Comparison of ENCODE assay signal across 8 cellular contexts in the genomic region with DNA sequence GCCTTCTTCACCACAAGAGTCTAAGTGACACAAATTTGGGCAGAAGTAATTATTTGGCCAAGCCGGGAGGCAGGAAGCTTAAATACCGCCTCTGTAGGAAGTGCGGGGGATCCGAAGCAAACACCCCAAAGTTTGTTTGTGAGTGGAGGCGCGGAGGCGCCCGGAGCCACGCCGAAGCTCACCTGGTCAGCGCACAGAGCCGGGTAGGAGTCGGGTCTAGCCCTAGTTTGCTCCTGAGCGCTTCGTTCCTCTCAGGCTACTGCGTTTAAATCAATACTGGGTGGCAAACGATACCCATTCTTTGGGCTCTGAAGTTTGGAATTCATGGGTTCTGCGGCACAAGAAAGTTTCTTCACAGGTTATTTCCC. TPM values are rescaled to one million over a fixed set of nuclear protein-coding genes. Genes with fewer than 3 reads are reported as not detected.
DNase-seq lines count a peak whose midpoint lies in the region; ATAC-seq, FAIRE-seq and TF ChIP-seq lines count a peak whose summit lies in the region.

No MANE protein-coding gene starts in this region.

- H3K4me3 ChIP-seq in H1 (ENCODE audit: extremely low read depth in 1 of 4, insufficient read depth in 2 of 4, low read depth in 3 of 4, low read length in 4 of 4): peak overlapping the region; percentile 72 to 84 (median 75)
- H3K4me3 ChIP-seq in mucosa of rectum (ENCODE audit: low read length in 2 of 2): peak overlapping the region; percentile 63 to 72

- H2BK12ac ChIP-seq in H1 (ENCODE audit: low read depth, low read length): peak overlapping the region; percentile 71; the same call in 1 of the 2 replicates

- H4K20me1 ChIP-seq in H1 (replicated peaks in 1 of 2; ENCODE audit: control insufficient read depth in 1 of 2, insufficient read depth in 2 of 2, low read length in 2 of 2): no peaks in the 10 kb centered on the region

- H2BK20ac ChIP-seq in H1 (ENCODE audit: low read length): no peak overlapping the region

- H2AK5ac ChIP-seq in H1 (ENCODE audit: low read depth, low read length): no peak overlapping the region

- no peak for TF ChIP-seq CTCF in H1 (IDR thresholded peaks at IDR 0.05; ENCODE audit: control extremely low read depth in 1 of 3, insufficient read depth in 1 of 3, low read depth in 1 of 3, low read length in 3 of 3)

- no peak overlapping the region for H3K56ac ChIP-seq in H1 (replicated peaks; ENCODE audit: insufficient read length, low read depth, low read length)

- H2BK15ac ChIP-seq in H1 (ENCODE audit: low read length): no peak overlapping the region

- H3K27me3 ChIP-seq in H1 (replicated peaks in 1 of 4; ENCODE audit: control insufficient read depth in 3 of 4, extremely low read depth in 1 of 4, insufficient read depth in 3 of 4, low read length in 3 of 4) (peaks cover 0 to 21% (median 18%) of the 10 kb centered on the region in 4 experiments; a peak in 6 of 7 replicates), mucosa of rectum (ENCODE audit: control insufficient read depth in 2 of 2, insufficient read depth in 2 of 2, low read length in 2 of 2) (peaks cover 27 to 31% of the 10 kb centered on the region in 2 donors)

- H3K36me3 ChIP-seq in H1 (ENCODE audit: control insufficient read depth in 2 of 4, insufficient read depth in 4 of 4, low read length in 3 of 4) (no peaks in the 10 kb centered on the region), mucosa of rectum (ENCODE audit: control insufficient read depth in 2 of 2, insufficient read depth in 2 of 2, low read length in 2 of 2) (no peaks in the 10 kb centered on the region)

- no peak overlapping the region for H2BK120ac ChIP-seq in H1 (replicated peaks; ENCODE audit: low read depth, low read length)

- no peak overlapping the region for H3K4ac ChIP-seq in H1 (replicated peaks; ENCODE audit: insufficient read length, low read depth, low read length)

- no peak for TF ChIP-seq POLR2A in H1 (IDR thresholded peaks at IDR 0.05; ENCODE audit: control extremely low read depth in 1 of 2, low read depth in 2 of 2, low read length in 2 of 2)

- DNase-seq in D341Med (ENCODE audit: low spot score): peak; percentile 35
- DNase-seq in NCI-H748 (lab: John Stamatoyannopoulos, UW; ENCODE audit: unreplicated experiment): peak; percentile 41
- no peak for DNase-seq in H1 (ENCODE audit: low read depth in 1 of 2, low spot score in 2 of 2)
- no peak for DNase-seq in UCSD-AML1 (lab: John Stamatoyannopoulos, UW; ENCODE audit: unreplicated experiment)
- DNase-seq in NCI-H2227 (lab: John Stamatoyannopoulos, UW; ENCODE audit: unreplicated experiment): no peak
- no peak for DNase-seq in NCI-H1694 treated with DMSO at 0.1 percent for 48 hours (lab: John Stamatoyannopoulos, UW)

- H4K91ac ChIP-seq in H1 (replicated peaks; ENCODE audit: insufficient read length, low read length): no peak overlapping the region

- no peak overlapping the region for H3K23ac ChIP-seq in H1 (ENCODE audit: insufficient read length)

- TF ChIP-seq RAD21 in H1 (IDR thresholded peaks at IDR 0.05 in 1 of 2, conservative IDR thresholded peaks at IDR 0.05 in 1 of 2; ENCODE audit: low read depth in 2 of 2, low read length in 2 of 2): no peak

- FAIRE-seq in H1 (lab: Jason Lieb, UNC): no peak

- no peak overlapping the region for H4K5ac ChIP-seq in H1 (ENCODE audit: insufficient read length, low read depth, low read length)

- H3K79me2 ChIP-seq in H1 (ENCODE audit: control insufficient read depth in 1 of 2, insufficient read depth in 2 of 2, low read length in 2 of 2): no peaks in the 10 kb centered on the region

- H3K9me3 ChIP-seq in H1 (ENCODE audit: insufficient read depth in 2 of 2, low read depth in 1 of 2, low read length in 1 of 2): peaks cover 21 to 23% of the 10 kb centered on the region in 2 experiments
- peaks cover 5 to 7% of the 10 kb centered on the region in 2 donors for H3K9me3 ChIP-seq in mucosa of rectum (ENCODE audit: control insufficient read depth in 2 of 2, low read length in 2 of 2)

- no peak overlapping the region for H3K14ac ChIP-seq in H1 (ENCODE audit: insufficient read length)

- H3K9ac ChIP-seq in H1 (replicated peaks in 1 of 4; ENCODE audit: extremely low read depth in 1 of 4, low read depth in 3 of 4, low read length in 3 of 4): peak overlapping the region in 3 of 4 experiments; percentile 56 to 68 (median 67); a peak in 6 of 7 replicates
- H3K9ac ChIP-seq in mucosa of rectum (ENCODE audit: low read depth in 1 of 2, low read length in 2 of 2): peak overlapping the region in 1 of 2 donors; percentile 36

- H3K4me1 ChIP-seq in H1 (replicated peaks in 1 of 4; ENCODE audit: control insufficient read depth in 3 of 4, insufficient read depth in 4 of 4, low read length in 3 of 4) (peaks cover 0 to 4% (median 0%) of the 10 kb centered on the region in 4 experiments; a peak in 1 of 7 replicates), mucosa of rectum (ENCODE audit: control insufficient read depth in 2 of 2, insufficient read depth in 2 of 2, low read length in 2 of 2) (peaks cover 5 to 9% of the 10 kb centered on the region in 2 donors)

- peaks cover 12% of the 10 kb centered on the region; the same call in 1 of the 2 replicates for H3K23me2 ChIP-seq in H1 (ENCODE audit: low read depth, low read length)

- no peaks in the 10 kb centered on the region for H3K79me1 ChIP-seq in H1 (ENCODE audit: low read depth, low read length)

- no peak for TF ChIP-seq EP300 in H1 (IDR thresholded peaks at IDR 0.05; ENCODE audit: borderline replicate concordance in 1 of 2, low read depth in 2 of 2, low read length in 2 of 2)

- H2BK5ac ChIP-seq in H1 (ENCODE audit: low read depth, low read length): no peak overlapping the region

- no peak overlapping the region; the same call in 1 of the 2 replicates for H3K18ac ChIP-seq in H1 (ENCODE audit: extremely low read depth, low read length)

- H3K27ac ChIP-seq in H1 (ENCODE audit: low read depth, low read length): no peak overlapping the region
- H3K27ac ChIP-seq in mucosa of rectum (ENCODE audit: low read depth in 2 of 2, low read length in 2 of 2): no peak overlapping the region

- 3% methylated on average over 18 of the region's 18 CpGs; no CpG with 5 or more reads in 1 of the 2 experiments for WGBS in H1 (ENCODE audit: extremely low coverage in 1 of 2, insufficient coverage in 1 of 2, insufficient read length in 1 of 2, insufficient replicate concordance in 2 of 2, low coverage in 1 of 2, low lambda C conversion rate in 2 of 2, missing lambda C conversion rate in 1 of 2), 2 experiments

- H3K4me2 ChIP-seq in H1 (ENCODE audit: insufficient read depth in 1 of 2, low read depth in 2 of 2, low read length in 2 of 2): peak overlapping the region; percentile 86 to 99

- POLR2A ChIA-PET in H1 (lab: Charles Lee; ENCODE audit: partially characterized antibody): interaction anchor here (0.9 to 2.2 kb wide), 3 partner anchors 12 to 152 kb away, joined by 3 to 9 read pairs (median 9); a partner anchor contains a TSS

- CTCF ChIA-PET in H1 (lab: Charles Lee; ENCODE audit: partially characterized antibody): interaction anchor here (1.1 to 1.7 kb wide), 5 partner anchors 23 to 109 kb away, joined by 3 to 7 read pairs (median 6); no protein-coding TSS in a partner anchor

- no peak for ATAC-seq in GM21423 (IDR thresholded peaks at IDR 0.05; ENCODE audit: unreplicated experiment)

- H4K8ac ChIP-seq in H1 (ENCODE audit: extremely low read depth, insufficient read depth, low read length): no peak overlapping the region

- H2AFZ ChIP-seq in H1 (ENCODE audit: low read length): peak overlapping the region; percentile 94

TF ChIP-seq in H1, 55 proteins besides CTCF, POLR2A, EP300 and RAD21 (continues in another document):
- TF ChIP-seq BACH1 (IDR thresholded peaks at IDR 0.05; ENCODE audit: low read length) (no peak), KDM4A (IDR thresholded peaks at IDR 0.05; ENCODE audit: low read depth, low read length, severe bottlenecking) (peak; percentile 48), EZH2 (IDR thresholded peaks at IDR 0.05; ENCODE audit: low read depth, low read length, severe bottlenecking) (peak; percentile 71)

RNA-seq across cellular contexts. Expression of a gene that starts 0.9 kb away (rescaled TPM):
- 17.8 and 18.3 TPM in 2 replicates for total RNA-seq in H1 (2021; fragmentation: NEBNext Ultra II Directional; extraction: Animal tissue kit (Norgen Biotek cat#: 25700))
- polyA plus RNA-seq in H1 (2011; rRNA removed): 2.6 and 2.8 TPM in 2 replicates
- 3.8 TPM for polyA plus RNA-seq in H1 (2011; cell fraction: cytosol; rRNA removed)
- 5.4 TPM for polyA plus RNA-seq in H1 (2011; cell fraction: nucleus; rRNA removed)
- polyA plus RNA-seq in H1 (2012, experiment 1 of 2): 6.0 to 7.8 TPM (median 7.3 TPM) in 4 replicates
- 0.51 TPM for polyA plus RNA-seq in H1 (2012, experiment 2 of 2)
- 3.6 TPM for polyA plus RNA-seq in H1 (2013, experiment 1 of 2)
- polyA plus RNA-seq in H1 (2013, experiment 2 of 2): 3.1 TPM
- 26.2 and 30.0 TPM in 2 replicates for polyA minus RNA-seq in H1 (2011; rRNA and poly(A)+ RNA removed)
- polyA minus RNA-seq in H1 (2011; cell fraction: cytosol; rRNA and poly(A)+ RNA removed): 10.4 TPM
- polyA minus RNA-seq in H1 (2011; cell fraction: nucleus; rRNA and poly(A)+ RNA removed): 15.2 TPM

RNA-seq across cellular contexts. Expression of a gene that starts 26.1 kb away (rescaled TPM):
- total RNA-seq in H1 (2021; fragmentation: NEBNext Ultra II Directional; extraction: Animal tissue kit (Norgen Biotek cat#: 25700)): 19.2 and 20.1 TPM in 2 replicates
- 2.6 and 4.3 TPM in 2 replicates for polyA plus RNA-seq in H1 (2011; rRNA removed)
- polyA plus RNA-seq in H1 (2011; cell fraction: cytosol; rRNA removed): 6.0 TPM
- 4.2 TPM for polyA plus RNA-seq in H1 (2011; cell fraction: nucleus; rRNA removed)
- 9.1 to 12.9 TPM (median 10.9 TPM) in 4 replicates for polyA plus RNA-seq in H1 (2012, experiment 1 of 2)
- polyA plus RNA-seq in H1 (2012, experiment 2 of 2): 0.39 TPM
- 9.5 TPM for polyA plus RNA-seq in H1 (2013, experiment 1 of 2)
- 8.5 TPM for polyA plus RNA-seq in H1 (2013, experiment 2 of 2)
- polyA minus RNA-seq in H1 (2011; rRNA and poly(A)+ RNA removed): 16.3 and 21.5 TPM in 2 replicates
- 5.9 TPM for polyA minus RNA-seq in H1 (2011; cell fraction: cytosol; rRNA and poly(A)+ RNA removed)
- polyA minus RNA-seq in H1 (2011; cell fraction: nucleus; rRNA and poly(A)+ RNA removed): 35.5 TPM

RNA-seq across cellular contexts. Expression of a gene that starts 52.6 kb away (rescaled TPM):
- not detected in 2 replicates for total RNA-seq in H1 (2021; fragmentation: NEBNext Ultra II Directional; extraction: Animal tissue kit (Norgen Biotek cat#: 25700))
- 0.05 and 0.08 TPM in 2 replicates for polyA plus RNA-seq in H1 (2011; rRNA removed)
- 0.04 TPM for polyA plus RNA-seq in H1 (2011; cell fraction: cytosol; rRNA removed)
- 0.43 TPM for polyA plus RNA-seq in H1 (2011; cell fraction: nucleus; rRNA removed)
- polyA plus RNA-seq in H1 (2012, experiment 1 of 2): 0.07 TPM in 1 of 4 replicates, not detected in the others
- not detected for polyA plus RNA-seq in H1 (2012, experiment 2 of 2)
- 0.04 TPM for polyA plus RNA-seq in H1 (2013, experiment 1 of 2)
- not detected for polyA plus RNA-seq in H1 (2013, experiment 2 of 2)
- 0.61 and 0.66 TPM in 2 replicates for polyA minus RNA-seq in H1 (2011; rRNA and poly(A)+ RNA removed)
- polyA minus RNA-seq in H1 (2011; cell fraction: cytosol; rRNA and poly(A)+ RNA removed): not detected
- polyA minus RNA-seq in H1 (2011; cell fraction: nucleus; rRNA and poly(A)+ RNA removed): 3.1 TPM

Comparison
In these comparisons a context has a peak if more than half of its experiments do, and no peak if none do; other contexts are left out.
1. DNase-seq: peak in D341Med (single experiment) and NCI-H748 (single experiment); none in H1 (0 of 2), UCSD-AML1 (single experiment), NCI-H2227 (single experiment) and NCI-H1694 treated with DMSO at 0.1 percent for 48 hours (single experiment).